Comparison of ENCODE assay signal across 1 cellular context in genomic region chr18:79644666-79645057, GRCh38.
TF ChIP-seq lines count a peak whose summit lies in the region.

No MANE protein-coding gene starts in this region.

TF ChIP-seq in IMR-90, 13 proteins besides CTCF, POLR2A, EP300 and RAD21:
- TF ChIP-seq MAZ (IDR thresholded peaks at IDR 0.05; ENCODE audit: borderline replicate concordance, low read depth, low read length) (no peak), CHD1 (IDR thresholded peaks at IDR 0.05; ENCODE audit: low read depth, low read length) (no peak), SMC3 (IDR thresholded peaks at IDR 0.05; ENCODE audit: low read depth, low read length) (no peak), FOS (IDR thresholded peaks at IDR 0.05; ENCODE audit: low read depth, low read length) (no peak), MAFK (IDR thresholded peaks at IDR 0.05; ENCODE audit: low read depth, low read length) (no peak), ELK1 (IDR thresholded peaks at IDR 0.05; ENCODE audit: borderline replicate concordance, low read depth, low read length) (no peak), USF2 (IDR thresholded peaks at IDR 0.05; ENCODE audit: low read depth, low read length) (no peak), RFX5 (IDR thresholded peaks at IDR 0.05; ENCODE audit: low read depth, low read length) (no peak), BHLHE40 (IDR thresholded peaks at IDR 0.05; ENCODE audit: low read depth, low read length) (no peak), CEBPB (IDR thresholded peaks at IDR 0.05; ENCODE audit: low read depth, low read length) (no peak)
TF ChIP-seq in IMR-90: peak in this region for 0.
